In the genomic region with DNA sequence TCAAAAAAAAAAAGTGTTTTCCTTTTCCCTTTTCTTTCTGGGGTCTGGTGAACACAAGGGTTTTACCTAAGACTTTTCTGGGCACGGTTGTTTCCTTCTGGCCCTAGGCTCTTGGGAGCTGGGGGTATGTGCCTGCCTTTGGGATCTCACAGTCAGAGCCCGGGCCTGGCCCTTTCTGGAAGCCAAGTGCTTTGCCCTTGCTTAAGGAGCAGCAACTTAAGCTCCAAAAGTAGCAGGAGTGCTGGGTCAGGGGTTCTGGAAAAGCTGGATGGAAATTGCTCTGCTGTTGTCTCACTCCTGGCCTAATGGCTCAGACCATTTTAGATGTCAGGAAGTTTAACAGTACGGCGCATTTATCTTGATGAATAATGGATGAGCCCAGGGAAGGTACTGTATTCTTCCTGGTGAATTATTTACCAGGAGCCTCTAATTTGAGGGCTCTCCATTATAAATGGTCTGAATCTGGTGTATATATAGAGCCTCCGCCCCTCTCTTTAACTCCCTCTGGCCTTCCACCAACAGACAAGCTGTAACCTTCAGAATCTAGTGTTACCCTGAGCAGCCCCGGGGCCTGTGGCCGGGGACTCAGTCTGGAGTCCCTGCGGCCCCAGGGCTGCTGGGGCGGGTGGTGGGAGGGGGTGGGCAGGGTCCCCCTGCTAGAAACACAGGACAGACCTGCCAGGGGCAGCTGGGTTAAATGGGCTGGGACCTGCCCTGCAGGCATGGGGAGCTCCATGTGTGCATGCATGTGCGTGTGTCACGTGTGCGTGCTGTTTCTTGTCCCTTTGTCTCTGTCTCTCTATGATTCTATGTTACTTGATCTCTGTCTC, we compare ENCODE assay signal across 1 cellular context.
TF ChIP-seq lines count a peak whose summit lies in the region.

No MANE protein-coding gene starts in this region.

TF ChIP-seq in K562, 482 proteins besides CTCF, POLR2A, EP300 and RAD21 (continued from another document and continues in another):
- TF ChIP-seq, protein P1, sequence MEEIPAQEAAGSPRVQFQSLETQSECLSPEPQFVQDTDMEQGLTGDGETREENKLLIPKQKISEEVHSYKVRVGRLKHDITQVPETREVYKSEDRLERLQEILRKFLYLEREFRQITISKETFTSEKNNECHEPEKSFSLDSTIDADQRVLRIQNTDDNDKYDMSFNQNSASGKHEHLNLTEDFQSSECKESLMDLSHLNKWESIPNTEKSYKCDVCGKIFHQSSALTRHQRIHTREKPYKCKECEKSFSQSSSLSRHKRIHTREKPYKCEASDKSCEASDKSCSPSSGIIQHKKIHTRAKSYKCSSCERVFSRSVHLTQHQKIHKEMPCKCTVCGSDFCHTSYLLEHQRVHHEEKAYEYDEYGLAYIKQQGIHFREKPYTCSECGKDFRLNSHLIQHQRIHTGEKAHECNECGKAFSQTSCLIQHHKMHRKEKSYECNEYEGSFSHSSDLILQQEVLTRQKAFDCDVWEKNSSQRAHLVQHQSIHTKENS (CRISPR knock-in tag; IDR thresholded peaks at IDR 0.05): no peak
- no peak for TF ChIP-seq NCOA4 (IDR thresholded peaks at IDR 0.05; ENCODE audit: partially characterized antibody)
- no peak for TF ChIP-seq ZNF696 (CRISPR knock-in tag; conservative IDR thresholded peaks at IDR 0.05)
- TF ChIP-seq, protein P2, sequence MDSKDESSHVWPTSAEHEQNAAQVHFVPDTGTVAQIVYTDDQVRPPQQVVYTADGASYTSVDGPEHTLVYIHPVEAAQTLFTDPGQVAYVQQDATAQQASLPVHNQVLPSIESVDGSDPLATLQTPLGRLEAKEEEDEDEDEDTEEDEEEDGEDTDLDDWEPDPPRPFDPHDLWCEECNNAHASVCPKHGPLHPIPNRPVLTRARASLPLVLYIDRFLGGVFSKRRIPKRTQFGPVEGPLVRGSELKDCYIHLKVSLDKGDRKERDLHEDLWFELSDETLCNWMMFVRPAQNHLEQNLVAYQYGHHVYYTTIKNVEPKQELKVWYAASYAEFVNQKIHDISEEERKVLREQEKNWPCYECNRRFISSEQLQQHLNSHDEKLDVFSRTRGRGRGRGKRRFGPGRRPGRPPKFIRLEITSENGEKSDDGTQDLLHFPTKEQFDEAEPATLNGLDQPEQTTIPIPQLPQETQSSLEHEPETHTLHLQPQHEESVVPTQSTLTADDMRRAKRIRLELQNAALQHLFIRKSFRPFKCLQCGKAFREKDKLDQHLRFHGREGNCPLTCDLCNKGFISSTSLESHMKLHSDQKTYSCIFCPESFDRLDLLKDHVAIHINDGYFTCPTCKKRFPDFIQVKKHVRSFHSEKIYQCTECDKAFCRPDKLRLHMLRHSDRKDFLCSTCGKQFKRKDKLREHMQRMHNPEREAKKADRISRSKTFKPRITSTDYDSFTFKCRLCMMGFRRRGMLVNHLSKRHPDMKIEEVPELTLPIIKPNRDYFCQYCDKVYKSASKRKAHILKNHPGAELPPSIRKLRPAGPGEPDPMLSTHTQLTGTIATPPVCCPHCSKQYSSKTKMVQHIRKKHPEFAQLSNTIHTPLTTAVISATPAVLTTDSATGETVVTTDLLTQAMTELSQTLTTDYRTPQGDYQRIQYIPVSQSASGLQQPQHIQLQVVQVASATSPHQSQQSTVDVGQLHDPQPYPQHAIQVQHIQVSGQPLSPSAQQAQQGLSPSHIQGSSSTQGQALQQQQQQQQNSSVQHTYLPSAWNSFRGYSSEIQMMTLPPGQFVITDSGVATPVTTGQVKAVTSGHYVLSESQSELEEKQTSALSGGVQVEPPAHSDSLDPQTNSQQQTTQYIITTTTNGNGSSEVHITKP (IDR thresholded peaks at IDR 0.05; ENCODE audit: partially characterized antibody): peak; percentile 83
- TF ChIP-seq ZNF551 (CRISPR knock-in tag; IDR thresholded peaks at IDR 0.05): no peak
- TF ChIP-seq TARDBP (IDR thresholded peaks at IDR 0.05): no peak
- no peak for TF ChIP-seq MAZ (CRISPR knock-in tag; conservative IDR thresholded peaks at IDR 0.05 in 1 of 2, IDR thresholded peaks at IDR 0.05 in 1 of 2)
- TF ChIP-seq TAL1 (IDR thresholded peaks at IDR 0.05): no peak
- no peak for TF ChIP-seq SMAD1 (IDR thresholded peaks at IDR 0.05; ENCODE audit: low read depth, low read length, partially characterized antibody)
- no peak for TF ChIP-seq HDAC2 (IDR thresholded peaks at IDR 0.05)
- TF ChIP-seq BHLHE40 (IDR thresholded peaks at IDR 0.05; ENCODE audit: low read length): 0 out of 2 replicates have a peak, but pooled peaks have one; percentile 9
- no peak for TF ChIP-seq ZNF740 (CRISPR knock-in tag; IDR thresholded peaks at IDR 0.05)
- TF ChIP-seq ZNF740 (tag; IDR thresholded peaks at IDR 0.05): peak in 1 of 2 experiments; percentile 27; a peak in 1 of 4 replicates
- TF ChIP-seq HES1 (IDR thresholded peaks at IDR 0.05; ENCODE audit: low read depth): no peak
- no peak for TF ChIP-seq BRF1 (IDR thresholded peaks at IDR 0.05; ENCODE audit: borderline replicate concordance, extremely low read depth, insufficient read length)
- TF ChIP-seq, protein P3, sequence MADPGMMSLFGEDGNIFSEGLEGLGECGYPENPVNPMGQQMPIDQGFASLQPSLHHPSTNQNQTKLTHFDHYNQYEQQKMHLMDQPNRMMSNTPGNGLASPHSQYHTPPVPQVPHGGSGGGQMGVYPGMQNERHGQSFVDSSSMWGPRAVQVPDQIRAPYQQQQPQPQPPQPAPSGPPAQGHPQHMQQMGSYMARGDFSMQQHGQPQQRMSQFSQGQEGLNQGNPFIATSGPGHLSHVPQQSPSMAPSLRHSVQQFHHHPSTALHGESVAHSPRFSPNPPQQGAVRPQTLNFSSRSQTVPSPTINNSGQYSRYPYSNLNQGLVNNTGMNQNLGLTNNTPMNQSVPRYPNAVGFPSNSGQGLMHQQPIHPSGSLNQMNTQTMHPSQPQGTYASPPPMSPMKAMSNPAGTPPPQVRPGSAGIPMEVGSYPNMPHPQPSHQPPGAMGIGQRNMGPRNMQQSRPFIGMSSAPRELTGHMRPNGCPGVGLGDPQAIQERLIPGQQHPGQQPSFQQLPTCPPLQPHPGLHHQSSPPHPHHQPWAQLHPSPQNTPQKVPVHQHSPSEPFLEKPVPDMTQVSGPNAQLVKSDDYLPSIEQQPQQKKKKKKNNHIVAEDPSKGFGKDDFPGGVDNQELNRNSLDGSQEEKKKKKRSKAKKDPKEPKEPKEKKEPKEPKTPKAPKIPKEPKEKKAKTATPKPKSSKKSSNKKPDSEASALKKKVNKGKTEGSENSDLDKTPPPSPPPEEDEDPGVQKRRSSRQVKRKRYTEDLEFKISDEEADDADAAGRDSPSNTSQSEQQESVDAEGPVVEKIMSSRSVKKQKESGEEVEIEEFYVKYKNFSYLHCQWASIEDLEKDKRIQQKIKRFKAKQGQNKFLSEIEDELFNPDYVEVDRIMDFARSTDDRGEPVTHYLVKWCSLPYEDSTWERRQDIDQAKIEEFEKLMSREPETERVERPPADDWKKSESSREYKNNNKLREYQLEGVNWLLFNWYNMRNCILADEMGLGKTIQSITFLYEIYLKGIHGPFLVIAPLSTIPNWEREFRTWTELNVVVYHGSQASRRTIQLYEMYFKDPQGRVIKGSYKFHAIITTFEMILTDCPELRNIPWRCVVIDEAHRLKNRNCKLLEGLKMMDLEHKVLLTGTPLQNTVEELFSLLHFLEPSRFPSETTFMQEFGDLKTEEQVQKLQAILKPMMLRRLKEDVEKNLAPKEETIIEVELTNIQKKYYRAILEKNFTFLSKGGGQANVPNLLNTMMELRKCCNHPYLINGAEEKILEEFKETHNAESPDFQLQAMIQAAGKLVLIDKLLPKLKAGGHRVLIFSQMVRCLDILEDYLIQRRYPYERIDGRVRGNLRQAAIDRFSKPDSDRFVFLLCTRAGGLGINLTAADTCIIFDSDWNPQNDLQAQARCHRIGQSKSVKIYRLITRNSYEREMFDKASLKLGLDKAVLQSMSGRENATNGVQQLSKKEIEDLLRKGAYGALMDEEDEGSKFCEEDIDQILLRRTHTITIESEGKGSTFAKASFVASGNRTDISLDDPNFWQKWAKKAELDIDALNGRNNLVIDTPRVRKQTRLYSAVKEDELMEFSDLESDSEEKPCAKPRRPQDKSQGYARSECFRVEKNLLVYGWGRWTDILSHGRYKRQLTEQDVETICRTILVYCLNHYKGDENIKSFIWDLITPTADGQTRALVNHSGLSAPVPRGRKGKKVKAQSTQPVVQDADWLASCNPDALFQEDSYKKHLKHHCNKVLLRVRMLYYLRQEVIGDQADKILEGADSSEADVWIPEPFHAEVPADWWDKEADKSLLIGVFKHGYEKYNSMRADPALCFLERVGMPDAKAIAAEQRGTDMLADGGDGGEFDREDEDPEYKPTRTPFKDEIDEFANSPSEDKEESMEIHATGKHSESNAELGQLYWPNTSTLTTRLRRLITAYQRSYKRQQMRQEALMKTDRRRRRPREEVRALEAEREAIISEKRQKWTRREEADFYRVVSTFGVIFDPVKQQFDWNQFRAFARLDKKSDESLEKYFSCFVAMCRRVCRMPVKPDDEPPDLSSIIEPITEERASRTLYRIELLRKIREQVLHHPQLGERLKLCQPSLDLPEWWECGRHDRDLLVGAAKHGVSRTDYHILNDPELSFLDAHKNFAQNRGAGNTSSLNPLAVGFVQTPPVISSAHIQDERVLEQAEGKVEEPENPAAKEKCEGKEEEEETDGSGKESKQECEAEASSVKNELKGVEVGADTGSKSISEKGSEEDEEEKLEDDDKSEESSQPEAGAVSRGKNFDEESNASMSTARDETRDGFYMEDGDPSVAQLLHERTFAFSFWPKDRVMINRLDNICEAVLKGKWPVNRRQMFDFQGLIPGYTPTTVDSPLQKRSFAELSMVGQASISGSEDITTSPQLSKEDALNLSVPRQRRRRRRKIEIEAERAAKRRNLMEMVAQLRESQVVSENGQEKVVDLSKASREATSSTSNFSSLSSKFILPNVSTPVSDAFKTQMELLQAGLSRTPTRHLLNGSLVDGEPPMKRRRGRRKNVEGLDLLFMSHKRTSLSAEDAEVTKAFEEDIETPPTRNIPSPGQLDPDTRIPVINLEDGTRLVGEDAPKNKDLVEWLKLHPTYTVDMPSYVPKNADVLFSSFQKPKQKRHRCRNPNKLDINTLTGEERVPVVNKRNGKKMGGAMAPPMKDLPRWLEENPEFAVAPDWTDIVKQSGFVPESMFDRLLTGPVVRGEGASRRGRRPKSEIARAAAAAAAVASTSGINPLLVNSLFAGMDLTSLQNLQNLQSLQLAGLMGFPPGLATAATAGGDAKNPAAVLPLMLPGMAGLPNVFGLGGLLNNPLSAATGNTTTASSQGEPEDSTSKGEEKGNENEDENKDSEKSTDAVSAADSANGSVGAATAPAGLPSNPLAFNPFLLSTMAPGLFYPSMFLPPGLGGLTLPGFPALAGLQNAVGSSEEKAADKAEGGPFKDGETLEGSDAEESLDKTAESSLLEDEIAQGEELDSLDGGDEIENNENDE (IDR thresholded peaks at IDR 0.05; ENCODE audit: low read depth, low read length): no peak
- TF ChIP-seq HMBOX1 (IDR thresholded peaks at IDR 0.05): no peak
- TF ChIP-seq, protein P4, sequence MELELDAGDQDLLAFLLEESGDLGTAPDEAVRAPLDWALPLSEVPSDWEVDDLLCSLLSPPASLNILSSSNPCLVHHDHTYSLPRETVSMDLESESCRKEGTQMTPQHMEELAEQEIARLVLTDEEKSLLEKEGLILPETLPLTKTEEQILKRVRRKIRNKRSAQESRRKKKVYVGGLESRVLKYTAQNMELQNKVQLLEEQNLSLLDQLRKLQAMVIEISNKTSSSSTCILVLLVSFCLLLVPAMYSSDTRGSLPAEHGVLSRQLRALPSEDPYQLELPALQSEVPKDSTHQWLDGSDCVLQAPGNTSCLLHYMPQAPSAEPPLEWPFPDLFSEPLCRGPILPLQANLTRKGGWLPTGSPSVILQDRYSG (tag; conservative IDR thresholded peaks at IDR 0.05; ENCODE audit: low read depth): no peak
- TF ChIP-seq ZNF175 (CRISPR knock-in tag; IDR thresholded peaks at IDR 0.05; ENCODE audit: low read depth): no peak
- no peak for TF ChIP-seq FOS (IDR thresholded peaks at IDR 0.05; ENCODE audit: extremely low read depth, insufficient read length)
- no peak for TF ChIP-seq ZNF592 (IDR thresholded peaks at IDR 0.05)
